In genomic region chr17:7572338-7572587, GRCh38 we compare ENCODE assay signal across 8 cellular contexts. TPM values are rescaled to one million over a fixed set of nuclear protein-coding genes. Genes with fewer than 3 reads are reported as not detected.
A peak's percentile ranks its signal among the peaks of the same experiment; 100 is the strongest.
DNase-seq lines count a peak whose midpoint lies in the region; ATAC-seq, FAIRE-seq and TF ChIP-seq lines count a peak whose summit lies in the region.

No MANE protein-coding gene starts in this region.

- TF ChIP-seq CTCF in BE2C (IDR thresholded peaks at IDR 0.05; ENCODE audit: low read depth, low read length) (no peak), HFF-Myc (IDR thresholded peaks at IDR 0.05; ENCODE audit: low read depth, low read length, missing control alignments) (no peak), HepG2 (CRISPR knock-in tag; IDR thresholded peaks at IDR 0.05) (no peak), upper lobe of right lung (IDR thresholded peaks at IDR 0.05) (no peak)

- peaks cover 48% of the 10 kb centered on the region for H3K4me1 Mint-ChIP-seq in activated naive CD8-positive, alpha-beta T cell treated with anti-CD3 and anti-CD28 coated beads, Interleukin-2, amount 10 ng/mL, durations not matched to agents 7 days and 5 days

- peaks cover 38% of the 10 kb centered on the region for H4K20me1 ChIP-seq in HepG2 (ENCODE audit: insufficient read depth, low read length)

- DNase-seq in BE2C, result no peak
- DNase-seq in HFF-Myc (ENCODE audit: extremely low read depth, low read depth), result no peak
- no peak for DNase-seq in activated naive CD8-positive, alpha-beta T cell treated with anti-CD3 and anti-CD28 coated beads, Interleukin-2, amount 10 ng/mL, durations not matched to agents 7 days and 5 days
- no peak for DNase-seq in HepG2 (ENCODE audit: low spot score)
- DNase-seq in upper lobe of right lung, result no peak
- DNase-seq in pons (ENCODE audit: low spot score), result no peak
- DNase-seq in activated gamma-delta T cell treated with Interleukin-2 at 50 U/mL for 16 hours, result no peak
- no peak for DNase-seq in hypothalamus (lab: John Stamatoyannopoulos, UW)

- peak overlapping the region; percentile 82 for H3K9ac ChIP-seq in HepG2 (ENCODE audit: insufficient read depth, low read depth, low read length)

- no peaks in the 10 kb centered on the region for H3K9me3 ChIP-seq in BE2C
- H3K9me3 ChIP-seq in HepG2 (ENCODE audit: low read length), result no peaks in the 10 kb centered on the region
- no peaks in the 10 kb centered on the region for H3K9me3 ChIP-seq in upper lobe of right lung

- no TSS peak for BruUV-seq in HepG2 (replicated peaks; lab: Mats Ljungman, UMichigan)

- intact Hi-C loops in HepG2 (cut with micrococcal nuclease; ENCODE audit: unreplicated experiment), result loop anchor here (5.0 kb wide), 1 partner anchor 115 kb away; the partner anchor contains the start of genes TP53 and WRAP53
- intact Hi-C loops in upper lobe of right lung (cut with DNase I), result no loop called here

- H3K36me3 ChIP-seq in BE2C (peaks cover 44% of the 10 kb centered on the region), HepG2 (replicated peaks in 1 of 2; ENCODE audit: control insufficient read depth in 1 of 2, insufficient read depth in 2 of 2, low read length in 2 of 2) (peaks cover 7 to 66% of the 10 kb centered on the region in 2 experiments), upper lobe of right lung (peaks cover 68% of the 10 kb centered on the region)

- no peaks in the 10 kb centered on the region for H3K27me3 Mint-ChIP-seq in activated naive CD8-positive, alpha-beta T cell treated with anti-CD3 and anti-CD28 coated beads, Interleukin-2, amount 10 ng/mL, durations not matched to agents 7 days and 5 days

- CTCF ChIA-PET in HepG2 (lab: Yijun Ruan, JAX; ENCODE audit: low intra/inter-chr PET ratio, low total read pairs), result no interaction called here

- TF ChIP-seq POLR2A in HepG2 (IDR thresholded peaks at IDR 0.05; ENCODE audit: insufficient read depth in 1 of 2, low read depth in 2 of 2, low read length in 2 of 2), result no peak

- peak overlapping the region; percentile 99 for H3K27ac Mint-ChIP-seq in activated naive CD8-positive, alpha-beta T cell treated with anti-CD3 and anti-CD28 coated beads, Interleukin-2, amount 10 ng/mL, durations not matched to agents 7 days and 5 days

- peak overlapping the region; percentile 93 for H3K4me2 ChIP-seq in HepG2 (ENCODE audit: low read depth, low read length)

- FAIRE-seq in HepG2 (lab: Jason Lieb, UNC), result peak; percentile 93

- H3K9me3 Mint-ChIP-seq in activated naive CD8-positive, alpha-beta T cell treated with anti-CD3 and anti-CD28 coated beads, Interleukin-2, amount 10 ng/mL, durations not matched to agents 7 days and 5 days, result no peaks in the 10 kb centered on the region

- in situ Hi-C loops in HepG2 (cut with HindIII; ENCODE audit: extremely low pct_ligation_motif_present, low pct_unique_long_range_greater_than_20kb), result loop anchor here (10.0 kb wide), 1 partner anchor 273 kb away; no protein-coding TSS in a partner anchor

- TF ChIP-seq EP300 in HepG2 (IDR thresholded peaks at IDR 0.05; ENCODE audit: low read depth in 2 of 2, low read length in 2 of 2) (no peak), HepG2 (CRISPR knock-in tag; IDR thresholded peaks at IDR 0.05; ENCODE audit: borderline replicate concordance) (no peak)

- H3K36me3 Mint-ChIP-seq in activated naive CD8-positive, alpha-beta T cell treated with anti-CD3 and anti-CD28 coated beads, Interleukin-2, amount 10 ng/mL, durations not matched to agents 7 days and 5 days, result peaks cover 36% of the 10 kb centered on the region

- H3K4me1 ChIP-seq in BE2C, result peaks cover 6% of the 10 kb centered on the region; the same call in 1 of the 2 replicates
- H3K4me1 ChIP-seq in HepG2 (ENCODE audit: insufficient read depth, low read length), result peaks cover 46% of the 10 kb centered on the region
- peaks cover 31% of the 10 kb centered on the region for H3K4me1 ChIP-seq in upper lobe of right lung

- ATAC-seq in activated naive CD8-positive, alpha-beta T cell treated with anti-CD3 and anti-CD28 coated beads, Interleukin-2, amount 10 ng/mL, durations not matched to agents 7 days and 5 days (ENCODE audit: low read depth), result peak; percentile 88
- peak; percentile 88; the same call in 2 of the 3 replicates for ATAC-seq in HepG2
- ATAC-seq in upper lobe of right lung, result no peak

- H2AFZ ChIP-seq in HepG2 (ENCODE audit: low read length), result no peak overlapping the region

- peak overlapping the region; percentile 96 for H3K4me3 Mint-ChIP-seq in activated naive CD8-positive, alpha-beta T cell treated with anti-CD3 and anti-CD28 coated beads, Interleukin-2, amount 10 ng/mL, durations not matched to agents 7 days and 5 days

- H3K79me2 ChIP-seq in HepG2 (ENCODE audit: insufficient read depth, low read length), result peaks cover 44% of the 10 kb centered on the region

- H3K27me3 ChIP-seq in BE2C, result no peaks in the 10 kb centered on the region
- no peaks in the 10 kb centered on the region; a peak in 1 of 5 replicates for H3K27me3 ChIP-seq in HepG2 (ENCODE audit: control insufficient read depth in 1 of 2, insufficient read depth in 2 of 2, low read length in 2 of 2)
- H3K27me3 ChIP-seq in upper lobe of right lung, result no peaks in the 10 kb centered on the region

- H3K4me3 ChIP-seq in BE2C (ENCODE audit: low read depth, low read length) (peak overlapping the region; percentile 56), HFF-Myc (replicated peaks; ENCODE audit: low read depth, low read length) (peak overlapping the region; percentile 98), HepG2 (replicated peaks in 1 of 3; ENCODE audit: insufficient read depth in 1 of 3, low read depth in 2 of 3, low read length in 3 of 3) (peak overlapping the region; percentile 49 to 68 (median 54)), upper lobe of right lung (peak overlapping the region; percentile 99)

- H3K27ac ChIP-seq in HepG2 (ENCODE audit: extremely low read length, insufficient read depth, low read length), result peak overlapping the region; percentile 74
- H3K27ac ChIP-seq in upper lobe of right lung, result peak overlapping the region; percentile 83

- POLR2A ChIA-PET in activated naive CD8-positive, alpha-beta T cell treated with anti-CD3 and anti-CD28 coated beads, Interleukin-2, amount 10 ng/mL, durations not matched to agents 7 days and 5 days (lab: Charles Lee), result interaction anchor here (0.6 to 5.2 kb wide), 9 partner anchors 11 to 322 kb away, joined by 3 to 89 read pairs (median 4); partner anchors contain the start of genes ACAP1, FXR2, MPDU1 and POLR2A
- POLR2A ChIA-PET in HepG2 (lab: Yijun Ruan, JAX), result interaction anchor here (1.0 to 2.1 kb wide), 4 partner anchors 12 to 56 kb away, joined by 3 to 14 read pairs (median 10); partner anchors contain the start of genes MPDU1 and SAT2

- no peak for TF ChIP-seq RAD21 in HepG2 (CRISPR knock-in tag; IDR thresholded peaks at IDR 0.05)

- under 1% methylated on average over 9 of the region's 11 CpGs for WGBS in HepG2 (ENCODE audit: low lambda C conversion rate)

RNA-seq across cellular contexts. Expression of gene CD68, which starts 7.2 kb away (rescaled TPM):
- polyA plus RNA-seq in BE2C (2012; ENCODE audit: insufficient read depth, insufficient read length, low read depth), result 0.59 TPM
- 10 to 100 TPM; 32.5 to 33.9 TPM for total RNA-seq in activated naive CD8-positive, alpha-beta T cell treated with anti-CD3 and anti-CD28 coated beads, Interleukin-2, amount 10 ng/mL, durations not matched to agents 7 days and 5 days
- 4.1 and 10.3 TPM in 2 replicates for total RNA-seq in HepG2 (2016; rRNA removed; fragmentation: Illumina TruSeq; extraction: Trizol)
- total RNA-seq in HepG2 (2016; cell fraction: cytosol; rRNA removed; fragmentation: Illumina TruSeq; extraction: Trizol; ENCODE audit: low read depth), result 6.3 and 6.7 TPM in 2 replicates
- total RNA-seq in HepG2 (2016; cell fraction: insoluble cytoplasmic fraction; rRNA removed; fragmentation: Illumina TruSeq; extraction: Trizol), result 3.2 and 7.8 TPM in 2 replicates
- 7.2 and 7.7 TPM in 2 replicates for total RNA-seq in HepG2 (2016; cell fraction: membrane; rRNA removed; fragmentation: Illumina TruSeq; extraction: Trizol)
- 3.2 and 9.0 TPM in 2 replicates for total RNA-seq in HepG2 (2016; cell fraction: nucleus; rRNA removed; fragmentation: Illumina TruSeq; extraction: Trizol)
- polyA plus RNA-seq in HepG2 (2011; rRNA removed), result 104 and 124 TPM in 2 replicates
- 69.4 and 81.9 TPM in 2 replicates for polyA plus RNA-seq in HepG2 (2011; cell fraction: cytosol; rRNA removed)
- 15.4 and 16.3 TPM in 2 replicates for polyA plus RNA-seq in HepG2 (2011; cell fraction: nucleus; rRNA removed)
- 26.8 and 35.7 TPM in 2 replicates for polyA plus RNA-seq in HepG2 (2012)
- 16.5 and 18.7 TPM in 2 replicates for polyA plus RNA-seq in HepG2 (2016; cell fraction: cytosol; fragmentation: Illumina TruSeq; extraction: Trizol; ENCODE audit: low read depth)
- polyA plus RNA-seq in HepG2 (2016; cell fraction: insoluble cytoplasmic fraction; fragmentation: Illumina TruSeq; extraction: Trizol; ENCODE audit: low read depth), result 17.2 and 20.1 TPM in 2 replicates
- polyA plus RNA-seq in HepG2 (2016; cell fraction: membrane; fragmentation: Illumina TruSeq; extraction: Trizol; ENCODE audit: low read depth), result 24.5 and 25.8 TPM in 2 replicates
- 16.1 and 21.1 TPM in 2 replicates for polyA plus RNA-seq in HepG2 (2016; cell fraction: nucleus; fragmentation: Illumina TruSeq; extraction: Trizol; ENCODE audit: insufficient read depth, low read depth)
- 12.6 and 26.1 TPM in 2 replicates for polyA minus RNA-seq in HepG2 (2011; rRNA and poly(A)+ RNA removed; ENCODE audit: low replicate concordance)
- polyA minus RNA-seq in HepG2 (2011; cell fraction: cytosol; rRNA and poly(A)+ RNA removed), result 7.6 and 9.9 TPM in 2 replicates
- polyA minus RNA-seq in HepG2 (2011; cell fraction: nucleus; rRNA and poly(A)+ RNA removed), result 4.6 and 6.2 TPM in 2 replicates
- 398 TPM for total RNA-seq in upper lobe of right lung

RNA-seq across cellular contexts. Expression of gene SENP3, which starts 10.5 kb away (rescaled TPM):
- polyA plus RNA-seq in BE2C (2012; ENCODE audit: insufficient read depth, insufficient read length, low read depth), result 96.1 TPM
- total RNA-seq in activated naive CD8-positive, alpha-beta T cell treated with anti-CD3 and anti-CD28 coated beads, Interleukin-2, amount 10 ng/mL, durations not matched to agents 7 days and 5 days, result 10 to 100 TPM; 43.7 to 50.2 TPM
- 64.5 and 75.4 TPM in 2 replicates for total RNA-seq in HepG2 (2016; rRNA removed; fragmentation: Illumina TruSeq; extraction: Trizol)
- total RNA-seq in HepG2 (2016; cell fraction: cytosol; rRNA removed; fragmentation: Illumina TruSeq; extraction: Trizol; ENCODE audit: low read depth), result 46.1 and 48.3 TPM in 2 replicates
- total RNA-seq in HepG2 (2016; cell fraction: insoluble cytoplasmic fraction; rRNA removed; fragmentation: Illumina TruSeq; extraction: Trizol), result 67.8 and 80.2 TPM in 2 replicates
- total RNA-seq in HepG2 (2016; cell fraction: membrane; rRNA removed; fragmentation: Illumina TruSeq; extraction: Trizol), result 96.7 and 98.4 TPM in 2 replicates
- total RNA-seq in HepG2 (2016; cell fraction: nucleus; rRNA removed; fragmentation: Illumina TruSeq; extraction: Trizol), result 31.6 and 38.4 TPM in 2 replicates
- polyA plus RNA-seq in HepG2 (2011; rRNA removed), result 55.8 and 57.3 TPM in 2 replicates
- 51.2 and 51.8 TPM in 2 replicates for polyA plus RNA-seq in HepG2 (2011; cell fraction: cytosol; rRNA removed)
- polyA plus RNA-seq in HepG2 (2011; cell fraction: nucleus; rRNA removed), result 36.5 and 39.7 TPM in 2 replicates
- polyA plus RNA-seq in HepG2 (2012), result 20.5 and 25.7 TPM in 2 replicates
- 29.8 and 32.5 TPM in 2 replicates for polyA plus RNA-seq in HepG2 (2016; cell fraction: cytosol; fragmentation: Illumina TruSeq; extraction: Trizol; ENCODE audit: low read depth)
- 66.8 and 75.8 TPM in 2 replicates for polyA plus RNA-seq in HepG2 (2016; cell fraction: insoluble cytoplasmic fraction; fragmentation: Illumina TruSeq; extraction: Trizol; ENCODE audit: low read depth)
- polyA plus RNA-seq in HepG2 (2016; cell fraction: membrane; fragmentation: Illumina TruSeq; extraction: Trizol; ENCODE audit: low read depth), result 81.7 and 87.7 TPM in 2 replicates
- polyA plus RNA-seq in HepG2 (2016; cell fraction: nucleus; fragmentation: Illumina TruSeq; extraction: Trizol; ENCODE audit: insufficient read depth, low read depth), result 52.7 and 61.4 TPM in 2 replicates
- 67.9 and 190 TPM in 2 replicates for polyA minus RNA-seq in HepG2 (2011; rRNA and poly(A)+ RNA removed; ENCODE audit: low replicate concordance)
- polyA minus RNA-seq in HepG2 (2011; cell fraction: cytosol; rRNA and poly(A)+ RNA removed), result 26.8 and 29.3 TPM in 2 replicates
- 19.1 and 20.5 TPM in 2 replicates for polyA minus RNA-seq in HepG2 (2011; cell fraction: nucleus; rRNA and poly(A)+ RNA removed)
- 57.6 TPM for total RNA-seq in upper lobe of right lung

RNA-seq across cellular contexts. Expression of gene MPDU1, which starts 11.4 kb away (rescaled TPM):
- 76.9 TPM for polyA plus RNA-seq in BE2C (2012; ENCODE audit: insufficient read depth, insufficient read length, low read depth)
- 10 to 100 TPM; 50.2 TPM for total RNA-seq in activated naive CD8-positive, alpha-beta T cell treated with anti-CD3 and anti-CD28 coated beads, Interleukin-2, amount 10 ng/mL, durations not matched to agents 7 days and 5 days
- total RNA-seq in HepG2 (2016; rRNA removed; fragmentation: Illumina TruSeq; extraction: Trizol) (59.5 and 112 TPM in 2 replicates), upper lobe of right lung (58.2 TPM)
- total RNA-seq in HepG2 (2016; cell fraction: cytosol; rRNA removed; fragmentation: Illumina TruSeq; extraction: Trizol; ENCODE audit: low read depth), result 17.5 and 21.1 TPM in 2 replicates
- total RNA-seq in HepG2 (2016; cell fraction: insoluble cytoplasmic fraction; rRNA removed; fragmentation: Illumina TruSeq; extraction: Trizol), result 62.6 and 101 TPM in 2 replicates
- 24.3 and 28.7 TPM in 2 replicates for total RNA-seq in HepG2 (2016; cell fraction: membrane; rRNA removed; fragmentation: Illumina TruSeq; extraction: Trizol)
- 84.0 and 86.6 TPM in 2 replicates for total RNA-seq in HepG2 (2016; cell fraction: nucleus; rRNA removed; fragmentation: Illumina TruSeq; extraction: Trizol)
- polyA plus RNA-seq in HepG2 (2011; rRNA removed), result 127 and 167 TPM in 2 replicates
- polyA plus RNA-seq in HepG2 (2011; cell fraction: cytosol; rRNA removed), result 188 and 194 TPM in 2 replicates
- 91.5 and 103 TPM in 2 replicates for polyA plus RNA-seq in HepG2 (2011; cell fraction: nucleus; rRNA removed)
- polyA plus RNA-seq in HepG2 (2012), result 56.7 and 59.6 TPM in 2 replicates
- 12.2 and 12.9 TPM in 2 replicates for polyA plus RNA-seq in HepG2 (2016; cell fraction: cytosol; fragmentation: Illumina TruSeq; extraction: Trizol; ENCODE audit: low read depth)
- polyA plus RNA-seq in HepG2 (2016; cell fraction: insoluble cytoplasmic fraction; fragmentation: Illumina TruSeq; extraction: Trizol; ENCODE audit: low read depth), result 73.5 and 77.4 TPM in 2 replicates
- 22.9 and 23.5 TPM in 2 replicates for polyA plus RNA-seq in HepG2 (2016; cell fraction: membrane; fragmentation: Illumina TruSeq; extraction: Trizol; ENCODE audit: low read depth)
- polyA plus RNA-seq in HepG2 (2016; cell fraction: nucleus; fragmentation: Illumina TruSeq; extraction: Trizol; ENCODE audit: insufficient read depth, low read depth), result 172 and 177 TPM in 2 replicates
- polyA minus RNA-seq in HepG2 (2011; rRNA and poly(A)+ RNA removed; ENCODE audit: low replicate concordance), result 205 and 272 TPM in 2 replicates
- polyA minus RNA-seq in HepG2 (2011; cell fraction: cytosol; rRNA and poly(A)+ RNA removed), result 31.8 and 40.4 TPM in 2 replicates
- 30.7 and 35.3 TPM in 2 replicates for polyA minus RNA-seq in HepG2 (2011; cell fraction: nucleus; rRNA and poly(A)+ RNA removed)

RNA-seq across cellular contexts. Expression of gene TNFSF13, which starts 13.7 kb away (rescaled TPM):
- 1.5 TPM for polyA plus RNA-seq in BE2C (2012; ENCODE audit: insufficient read depth, insufficient read length, low read depth)
- total RNA-seq in activated naive CD8-positive, alpha-beta T cell treated with anti-CD3 and anti-CD28 coated beads, Interleukin-2, amount 10 ng/mL, durations not matched to agents 7 days and 5 days, result 1 to 10 TPM; 8.2 to 8.4 TPM
- total RNA-seq in HepG2 (2016; rRNA removed; fragmentation: Illumina TruSeq; extraction: Trizol), result 1.7 and 2.5 TPM in 2 replicates
- total RNA-seq in HepG2 (2016; cell fraction: cytosol; rRNA removed; fragmentation: Illumina TruSeq; extraction: Trizol; ENCODE audit: low read depth), result 0.20 and 0.79 TPM in 2 replicates
- 2.0 and 2.2 TPM in 2 replicates for total RNA-seq in HepG2 (2016; cell fraction: insoluble cytoplasmic fraction; rRNA removed; fragmentation: Illumina TruSeq; extraction: Trizol)
- total RNA-seq in HepG2 (2016; cell fraction: membrane; rRNA removed; fragmentation: Illumina TruSeq; extraction: Trizol), result 1.1 and 2.2 TPM in 2 replicates
- 2.9 and 3.2 TPM in 2 replicates for total RNA-seq in HepG2 (2016; cell fraction: nucleus; rRNA removed; fragmentation: Illumina TruSeq; extraction: Trizol)
- 3.3 TPM in 2 replicates for polyA plus RNA-seq in HepG2 (2011; rRNA removed)
- 2.2 TPM in 2 replicates for polyA plus RNA-seq in HepG2 (2011; cell fraction: cytosol; rRNA removed)
- 9.6 and 11.2 TPM in 2 replicates for polyA plus RNA-seq in HepG2 (2011; cell fraction: nucleus; rRNA removed)
- polyA plus RNA-seq in HepG2 (2012), result 2.6 and 3.9 TPM in 2 replicates
- polyA plus RNA-seq in HepG2 (2016; cell fraction: cytosol; fragmentation: Illumina TruSeq; extraction: Trizol; ENCODE audit: low read depth), result 0.76 and 2.2 TPM in 2 replicates
- polyA plus RNA-seq in HepG2 (2016; cell fraction: insoluble cytoplasmic fraction; fragmentation: Illumina TruSeq; extraction: Trizol; ENCODE audit: low read depth), result 3.1 and 3.7 TPM in 2 replicates
- polyA plus RNA-seq in HepG2 (2016; cell fraction: membrane; fragmentation: Illumina TruSeq; extraction: Trizol; ENCODE audit: low read depth), result 2.2 and 2.3 TPM in 2 replicates
- 4.9 and 6.7 TPM in 2 replicates for polyA plus RNA-seq in HepG2 (2016; cell fraction: nucleus; fragmentation: Illumina TruSeq; extraction: Trizol; ENCODE audit: insufficient read depth, low read depth)
- 2.2 and 7.1 TPM in 2 replicates for polyA minus RNA-seq in HepG2 (2011; rRNA and poly(A)+ RNA removed; ENCODE audit: low replicate concordance)
- polyA minus RNA-seq in HepG2 (2011; cell fraction: cytosol; rRNA and poly(A)+ RNA removed), result 0.26 and 1.3 TPM in 2 replicates
- 2.1 and 3.0 TPM in 2 replicates for polyA minus RNA-seq in HepG2 (2011; cell fraction: nucleus; rRNA and poly(A)+ RNA removed)
- 101 TPM for total RNA-seq in upper lobe of right lung

RNA-seq across cellular contexts. Expression of gene SOX15, which starts 17.6 kb away (rescaled TPM):
- polyA plus RNA-seq in BE2C (2012; ENCODE audit: insufficient read depth, insufficient read length, low read depth), result 1.8 TPM
- total RNA-seq in activated naive CD8-positive, alpha-beta T cell treated with anti-CD3 and anti-CD28 coated beads, Interleukin-2, amount 10 ng/mL, durations not matched to agents 7 days and 5 days, result under 1 TPM; 0.30 to 0.57 TPM
- total RNA-seq in HepG2 (2016; rRNA removed; fragmentation: Illumina TruSeq; extraction: Trizol), result 0.18 TPM in 1 of 2 replicates, not detected in the other
- not detected in 2 replicates for total RNA-seq in HepG2 (2016; cell fraction: cytosol; rRNA removed; fragmentation: Illumina TruSeq; extraction: Trizol; ENCODE audit: low read depth)
- 0.22 TPM in 1 of 2 replicates, not detected in the other for total RNA-seq in HepG2 (2016; cell fraction: insoluble cytoplasmic fraction; rRNA removed; fragmentation: Illumina TruSeq; extraction: Trizol)
- not detected in 2 replicates for total RNA-seq in HepG2 (2016; cell fraction: membrane; rRNA removed; fragmentation: Illumina TruSeq; extraction: Trizol)
- total RNA-seq in HepG2 (2016; cell fraction: nucleus; rRNA removed; fragmentation: Illumina TruSeq; extraction: Trizol), result 0.37 TPM in 1 of 2 replicates, not detected in the other
- 0.07 and 0.17 TPM in 2 replicates for polyA plus RNA-seq in HepG2 (2011; rRNA removed)
- polyA plus RNA-seq in HepG2 (2011; cell fraction: cytosol; rRNA removed), result 0.04 TPM in 1 of 2 replicates, not detected in the other
- polyA plus RNA-seq in HepG2 (2011; cell fraction: nucleus; rRNA removed), result 0.54 and 0.63 TPM in 2 replicates
- polyA plus RNA-seq in HepG2 (2012), result 0.44 and 0.63 TPM in 2 replicates
- 0.17 TPM in 1 of 2 replicates, not detected in the other for polyA plus RNA-seq in HepG2 (2016; cell fraction: cytosol; fragmentation: Illumina TruSeq; extraction: Trizol; ENCODE audit: low read depth)
- polyA plus RNA-seq in HepG2 (2016; cell fraction: insoluble cytoplasmic fraction; fragmentation: Illumina TruSeq; extraction: Trizol; ENCODE audit: low read depth), result not detected in 2 replicates
- not detected in 2 replicates for polyA plus RNA-seq in HepG2 (2016; cell fraction: membrane; fragmentation: Illumina TruSeq; extraction: Trizol; ENCODE audit: low read depth)
- polyA plus RNA-seq in HepG2 (2016; cell fraction: nucleus; fragmentation: Illumina TruSeq; extraction: Trizol; ENCODE audit: insufficient read depth, low read depth), result 0.68 and 1.3 TPM in 2 replicates
- 0.44 TPM in 1 of 2 replicates, not detected in the other for polyA minus RNA-seq in HepG2 (2011; rRNA and poly(A)+ RNA removed; ENCODE audit: low replicate concordance)
- polyA minus RNA-seq in HepG2 (2011; cell fraction: cytosol; rRNA and poly(A)+ RNA removed), result not detected in 2 replicates
- 0.62 TPM in 1 of 2 replicates, not detected in the other for polyA minus RNA-seq in HepG2 (2011; cell fraction: nucleus; rRNA and poly(A)+ RNA removed)
- total RNA-seq in upper lobe of right lung, result 0.67 TPM

Comparison
In these comparisons a context has a peak if more than half of its experiments do, and no peak if none do; other contexts are left out.
1. RNA of gene CD68, which starts 7.2 kb away (total RNA-seq): 398 TPM in upper lobe of right lung (single experiment); 32.5 to 33.9 TPM in activated naive CD8-positive, alpha-beta T cell treated with anti-CD3 and anti-CD28 coated beads, Interleukin-2, amount 10 ng/mL, durations not matched to agents 7 days and 5 days and 3.2 to 10.3 TPM in HepG2; every median in the first group is over 10 times any median in the second.
2. Peak in every context shown above with its lines, with median percentiles within 50 percentile points of each other: H3K4me3 ChIP-seq.